ENCODE assay signal across 1 cellular context in genomic region chr2:234998404-234999211, GRCh38.
TF ChIP-seq lines count a peak whose summit lies in the region.

No MANE protein-coding gene starts in this region.

TF ChIP-seq in GM23338, 12 proteins besides CTCF, POLR2A, EP300 and RAD21 (continued from another document):
- no peak for TF ChIP-seq REST (IDR thresholded peaks at IDR 0.05; ENCODE audit: unreplicated experiment)
- TF ChIP-seq STAT1 (IDR thresholded peaks at IDR 0.05; ENCODE audit: unreplicated experiment): no peak
- no peak for TF ChIP-seq ZNF331 (CRISPR knock-in tag; IDR thresholded peaks at IDR 0.05; ENCODE audit: low read depth)
- no peak for TF ChIP-seq EZH2phosphoT487 (IDR thresholded peaks at IDR 0.05; ENCODE audit: unreplicated experiment)
- no peak for TF ChIP-seq CREB1 (CRISPR knock-in tag; IDR thresholded peaks at IDR 0.05; ENCODE audit: low read depth)
- TF ChIP-seq ZNF462 (CRISPR knock-in tag; IDR thresholded peaks at IDR 0.05): no peak
- no peak for TF ChIP-seq JUNB (IDR thresholded peaks at IDR 0.05; ENCODE audit: unreplicated experiment)
- no peak for TF ChIP-seq NANOG (IDR thresholded peaks at IDR 0.05; ENCODE audit: borderline replicate concordance)
- no peak for TF ChIP-seq ETS1 (IDR thresholded peaks at IDR 0.05)
TF ChIP-seq in GM23338: peak in this region for 0.
